In genomic region chr13:19910336-19911072, GRCh38 we compare ENCODE assay signal across 14 cellular contexts. TPM values are rescaled to one million over a fixed set of nuclear protein-coding genes. Genes with fewer than 3 reads are reported as not detected.
DNase-seq lines count a peak whose midpoint lies in the region; ATAC-seq and TF ChIP-seq lines count a peak whose summit lies in the region.
"Had no signal": no experiment of that assay in that cellular context is flagged by ENCODE, and none has a peak within 500 bp of the region (broad histone marks: within the 10 kb centered on the region; RNA-seq: fewer than 3 reads in every experiment).

No MANE protein-coding gene starts in this region.

- intact Hi-C loops in mammary epithelial cell (cut with micrococcal nuclease): loop anchor here (5.0 kb wide), 1 partner anchor 47 kb away; the partner anchor contains the start of gene ZMYM2
- intact Hi-C loops in lower lobe of right lung (cut with DNase I): no loop called here

- DNase-seq in AG08396 (ENCODE audit: low spot score) (peak; percentile 21), HS-5 (ENCODE audit: low read depth) (peak; percentile 22), mammary epithelial cell (peak; percentile 88), lower lobe of right lung (no peak), smooth muscle cell (lab: John Stamatoyannopoulos, UW; ENCODE audit: unreplicated experiment) (no peak), epidermal melanocyte (ENCODE audit: insufficient read length, low spot score) (no peak)
- DNase-seq in activated CD4-positive, alpha-beta T cell treated with anti-CD3 and anti-CD28 coated beads, Interleukin-2, amount 50 U/mL, for 48 hours: no peak
- no peak for DNase-seq in stimulated activated CD4-positive, alpha-beta T cell treated with anti-CD3 and anti-CD28 coated beads, Interleukin-4, amount 100 ng/mL, for 4 hours
- DNase-seq: activated CD8-positive, alpha-beta memory T cell treated with anti-CD3 and anti-CD28 coated beads, Interleukin-2, amount 50 U/mL, for 4 hours; GDM1; NCI-H1092; stimulated activated CD4-positive, alpha-beta T cell treated with anti-CD3 and anti-CD28 coated beads, Interleukin-2, amount 100 ng/mL, for 24 hours; stimulated activated naive B cell treated with anti-CD40 and anti-IgM and Interleukin-4, amounts not matched to agents 10 μg/mL and 1 μg/mL and 100 μg/mL, for 72 hours had no signal

- H3K79me2 ChIP-seq in mammary epithelial cell (ENCODE audit: insufficient read depth, low read length): no peaks in the 10 kb centered on the region
- no peaks in the 10 kb centered on the region for H3K79me2 ChIP-seq in smooth muscle cell (ENCODE audit: low read depth)

- no peaks in the 10 kb centered on the region for H3F3A ChIP-seq in smooth muscle cell (ENCODE audit: low read depth)

- TSS peak; percentile 73 for BruUV-seq in mammary epithelial cell (replicated peaks; lab: Mats Ljungman, UMichigan)

- 54% methylated on average over 7 of the region's 9 CpGs for WGBS in mammary epithelial cell (ENCODE audit: low coverage, missing lambda C conversion rate)
- 83% methylated on average over 9 of the region's 9 CpGs for WGBS in smooth muscle cell (ENCODE audit: low lambda C conversion rate)

- H3K27me3 ChIP-seq in mammary epithelial cell (ENCODE audit: insufficient read depth, low read length) (no peaks in the 10 kb centered on the region), lower lobe of right lung (ENCODE audit: low read depth) (no peaks in the 10 kb centered on the region), smooth muscle cell (ENCODE audit: low read depth) (no peaks in the 10 kb centered on the region)
- H3K27me3 ChIP-seq: BLaER1 had no signal

- CTCF ChIA-PET in mammary epithelial cell (lab: Charles Lee; ENCODE audit: low non-redundant PET): interaction anchor here (0.6 kb wide), 1 partner anchor 186 kb away, joined by 4 read pairs; no protein-coding TSS in a partner anchor

- peak overlapping the region; percentile 57 for H3K27ac ChIP-seq in mammary epithelial cell (ENCODE audit: insufficient read depth, low read depth, low read length)
- no peak overlapping the region for H3K27ac ChIP-seq in lower lobe of right lung
- H3K27ac ChIP-seq in smooth muscle cell (ENCODE audit: low read depth): no peak overlapping the region
- H3K27ac ChIP-seq: BLaER1 had no signal

- peak overlapping the region; percentile 67 for H2AFZ ChIP-seq in mammary epithelial cell (ENCODE audit: low read depth, low read length)
- no peak overlapping the region for H2AFZ ChIP-seq in smooth muscle cell (ENCODE audit: low read depth)

- H3K4me3 ChIP-seq in mammary epithelial cell (replicated peaks in 1 of 3; ENCODE audit: insufficient read depth in 1 of 3, low read depth in 2 of 3, low read length in 3 of 3) (no peak overlapping the region), lower lobe of right lung (no peak overlapping the region), smooth muscle cell (no peak overlapping the region)
- H3K4me3 ChIP-seq: BLaER1 had no signal

- H3K4me2 ChIP-seq in mammary epithelial cell (ENCODE audit: insufficient read depth, low read depth, low read length) (peak overlapping the region; percentile 22), smooth muscle cell (no peak overlapping the region)
- H3K4me2 ChIP-seq: BLaER1 had no signal

- H3K9me3 ChIP-seq in mammary epithelial cell (replicated peaks; ENCODE audit: insufficient read depth, low read length) (no peaks in the 10 kb centered on the region), lower lobe of right lung (no peaks in the 10 kb centered on the region), smooth muscle cell (replicated peaks; ENCODE audit: low read depth) (no peaks in the 10 kb centered on the region)
- H3K9me3 ChIP-seq: BLaER1 had no signal

- H3K9ac ChIP-seq in mammary epithelial cell (ENCODE audit: insufficient read depth, low read length) (no peak overlapping the region), smooth muscle cell (ENCODE audit: low read depth) (no peak overlapping the region)
- H3K9ac ChIP-seq: BLaER1 had no signal

- dilution Hi-C loops in mammary epithelial cell (cut with HindIII; ENCODE audit: low sequenced_read_pairs): no loop called here

- H3K4me1 ChIP-seq in mammary epithelial cell (ENCODE audit: insufficient read depth, low read length) (peaks cover 9% of the 10 kb centered on the region), lower lobe of right lung (no peaks in the 10 kb centered on the region), smooth muscle cell (ENCODE audit: low read depth) (no peaks in the 10 kb centered on the region)
- H3K4me1 ChIP-seq: BLaER1 had no signal

- no peak for TF ChIP-seq CTCF in mammary epithelial cell (conservative IDR thresholded peaks at IDR 0.05 in 1 of 2, IDR thresholded peaks at IDR 0.05 in 1 of 2; ENCODE audit: extremely low read depth in 1 of 2, insufficient read depth in 1 of 2, low read depth in 1 of 2, low read length in 2 of 2)
- no peak for TF ChIP-seq CTCF in lower lobe of right lung (IDR thresholded peaks at IDR 0.05)
- no peak for TF ChIP-seq CTCF in smooth muscle cell (IDR thresholded peaks at IDR 0.05; ENCODE audit: borderline replicate concordance, insufficient read depth, poor library complexity, severe bottlenecking)

- H3K36me3 ChIP-seq in mammary epithelial cell (ENCODE audit: insufficient read depth, low read length): no peaks in the 10 kb centered on the region
- H3K36me3 ChIP-seq in lower lobe of right lung: no peaks in the 10 kb centered on the region
- no peaks in the 10 kb centered on the region for H3K36me3 ChIP-seq in smooth muscle cell (ENCODE audit: low read depth)
- H3K36me3 ChIP-seq: BLaER1 had no signal

- peak; percentile 15 to 33 for ATAC-seq in lower lobe of right lung
- ATAC-seq: stimulated activated naive B cell treated with anti-CD40 and anti-IgM and Interleukin-4, amounts not matched to agents 10 μg/mL and 1 μg/mL and 100 μg/mL, for 72 hours had no signal

- H4K20me1 ChIP-seq in mammary epithelial cell (ENCODE audit: insufficient read depth, low read length) (no peaks in the 10 kb centered on the region), smooth muscle cell (ENCODE audit: low read depth) (no peaks in the 10 kb centered on the region)
- H4K20me1 ChIP-seq: BLaER1 had no signal

- in situ Hi-C loops in mammary epithelial cell (cut with MboI; ENCODE audit: low sequenced_read_pairs in 2 of 2): no loop called here

RNA-seq across cellular contexts. Expression of gene ZMYM5, which starts 47.1 kb away (rescaled TPM):
- 10 to 100 TPM; 11.4 to 13.5 TPM for total RNA-seq in mammary epithelial cell
- polyA plus RNA-seq in mammary epithelial cell: 5.1 TPM
- 2.6 TPM for polyA minus RNA-seq in mammary epithelial cell
- total RNA-seq in lower lobe of right lung: 10.9 TPM
- 20.9 and 21.0 TPM in 2 replicates for total RNA-seq in smooth muscle cell
- 14.1 and 17.3 TPM in 2 replicates for polyA plus RNA-seq in smooth muscle cell

RNA-seq across cellular contexts. Expression of gene ZMYM2, which starts 48.0 kb away (rescaled TPM):
- 10 to 100 TPM; 49.7 to 75.7 TPM for total RNA-seq in mammary epithelial cell
- 12.7 TPM for polyA plus RNA-seq in mammary epithelial cell
- polyA minus RNA-seq in mammary epithelial cell: 28.9 TPM
- 71.5 TPM for total RNA-seq in lower lobe of right lung
- 107 and 156 TPM in 2 replicates for total RNA-seq in smooth muscle cell
- polyA plus RNA-seq in smooth muscle cell: 29.9 and 36.7 TPM in 2 replicates

Comparison
In these comparisons a context has a peak if more than half of its experiments do, and no peak if none do; other contexts are left out.
1. DNase-seq: peak in AG08396 (single experiment), HS-5 (single experiment) and mammary epithelial cell (single experiment); none in lower lobe of right lung (single experiment), activated CD4-positive, alpha-beta T cell treated with anti-CD3 and anti-CD28 coated beads, Interleukin-2, amount 50 U/mL, for 48 hours (0 of 2), stimulated activated CD4-positive, alpha-beta T cell treated with anti-CD3 and anti-CD28 coated beads, Interleukin-4, amount 100 ng/mL, for 4 hours (0 of 2), smooth muscle cell (single experiment) and epidermal melanocyte (single experiment).